ENCODE assay signal across 30 cellular contexts in the genomic region with DNA sequence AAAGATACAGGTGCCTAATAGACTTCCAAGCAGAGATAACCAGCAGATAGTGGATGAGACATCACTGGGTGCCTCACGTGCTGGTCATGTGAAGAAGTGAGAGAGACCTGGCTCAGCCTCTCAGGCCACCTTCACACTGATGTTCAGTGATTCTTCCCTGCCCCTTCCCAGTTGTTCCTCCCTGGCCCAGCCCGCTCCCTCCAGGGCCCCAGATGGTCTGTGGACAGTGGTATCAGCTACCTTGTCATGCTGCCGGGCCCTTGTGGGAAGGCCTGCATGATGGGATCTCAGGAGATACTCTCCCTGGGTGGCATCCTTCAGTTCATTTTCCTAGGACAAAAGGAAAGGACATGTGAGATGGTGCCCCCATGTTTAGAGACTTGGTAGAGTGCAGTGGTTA.
"Had no signal": no experiment of that assay in that cellular context is flagged by ENCODE, and none has a peak within 500 bp of the region (broad histone marks: within the 10 kb centered on the region; RNA-seq: fewer than 3 reads in every experiment).

No MANE protein-coding gene starts in this region.

- H3K9me3 ChIP-seq: adrenal gland, ascending aorta had no signal

- H3K27me3 ChIP-seq: adrenal gland, ascending aorta, body of pancreas, brain microvascular endothelial cell, breast epithelium, cardiac muscle cell had no signal

- H3K36me3 ChIP-seq: adrenal gland, ascending aorta, brain microvascular endothelial cell, breast epithelium, cardiac muscle cell had no signal

- H3K4me3 ChIP-seq: adrenal gland, ascending aorta, body of pancreas, breast epithelium, cardiac muscle cell had no signal

- H3K4me1 ChIP-seq: adrenal gland, ascending aorta, body of pancreas, breast epithelium had no signal

- DNase-seq: activated effector memory CD4-positive, alpha-beta T cell treated with anti-CD3 and anti-CD28 coated beads, Interleukin-2, amount 50 U/mL, for 16 hours; activated effector memory CD4-positive, alpha-beta T cell treated with Interleukin-2 at 50 U/mL for 16 hours; activated gamma-delta T cell; activated gamma-delta T cell treated with Interleukin-2 at 50 U/mL for 16 hours; activated naive CD4-positive, alpha-beta T cell; activated naive CD4-positive, alpha-beta T cell treated with anti-CD3 and anti-CD28 coated beads for 36 hours; activated naive CD4-positive, alpha-beta T cell treated with anti-CD3 and anti-CD28 coated beads, Interleukin-2, amount 10 ng/mL, durations not matched to agents 7 days and 5 days; activated naive CD4-positive, alpha-beta T cell treated with anti-CD3 and anti-CD28 coated beads, Interleukin-2, amount 50 U/mL, for 16 hours; activated naive CD4-positive, alpha-beta T cell treated with Interleukin-2 at 50 U/mL for 16 hours; activated naive CD8-positive, alpha-beta T cell treated with anti-CD3 and anti-CD28 coated beads for 36 hours; activated naive CD8-positive, alpha-beta T cell treated with anti-CD3 and anti-CD28 coated beads, Interleukin-2, amount 10 ng/mL, durations not matched to agents 7 days and 5 days; activated naive CD8-positive, alpha-beta T cell treated with anti-CD3 and anti-CD28 coated beads, Interleukin-2, amount 50 U/mL, for 24 hours; activated T-cell treated with anti-CD3 and anti-CD28 coated beads, Interleukin-2, amount 50 U/mL, for 1 hour; activated T-cell treated with anti-CD3 and anti-CD28 coated beads, Interleukin-2, amount 50 U/mL, for 24 hours; activated T-cell treated with anti-CD3 and anti-CD28 coated beads, Interleukin-2, amount 50 U/mL, for 4 hours; activated T-cell treated with anti-CD3 and anti-CD28 coated beads, Interleukin-2, amount 50 U/mL, for 48 hours; activated T-cell treated with anti-CD3 and anti-CD28 coated beads, Interleukin-2, amount 50 U/mL, for 72 hours; adrenal gland; amniotic stem cell; amygdala; anterior cingulate cortex; aorta; body of pancreas; brain microvascular endothelial cell; caudate nucleus; central memory CD4-positive, alpha-beta T cell; cerebellar nuclear complex had no signal

- H3K27ac ChIP-seq: adrenal gland, ascending aorta, body of pancreas, brain microvascular endothelial cell, breast epithelium, cardiac muscle cell had no signal
